ENCODE assay signal across 8 cellular contexts in genomic region chr5:163437011-163437308, GRCh38. TPM values are rescaled to one million over a fixed set of nuclear protein-coding genes. Genes with fewer than 3 reads are reported as not detected.
A peak's percentile ranks its signal among the peaks of the same experiment; 100 is the strongest.
DNase-seq lines count a peak whose midpoint lies in the region; ATAC-seq and TF ChIP-seq lines count a peak whose summit lies in the region.

No MANE protein-coding gene starts in this region.

- ATAC-seq in activated T-cell treated with anti-CD3 and anti-CD28 coated beads, Interleukin-2, amount 50 U/mL, for 4 hours: no peak
- ATAC-seq in right lobe of liver: no peak

- no peak for TF ChIP-seq POLR2A in right lobe of liver (IDR thresholded peaks at IDR 0.05)
- no peak for TF ChIP-seq POLR2A in tibial nerve (IDR thresholded peaks at IDR 0.05)

- H3K27me3 ChIP-seq in right lobe of liver: no peaks in the 10 kb centered on the region
- H3K27me3 ChIP-seq in tibial nerve: no peaks in the 10 kb centered on the region

- in situ Hi-C loops in ACHN (cut with HindIII; ENCODE audit: low pct_ligation_motif_present, low pct_unique_long_range_greater_than_20kb, low sequenced_read_pairs): no loop called here

- H3K36me3 ChIP-seq in right lobe of liver (peaks cover 0 to 15% (median 3%) of the 10 kb centered on the region in 4 donors), tibial nerve (peaks cover 0 to 10% (median under 1%) of the 10 kb centered on the region in 3 donors)

- peak overlapping the region; percentile 35 to 85 (median 74) for H3K4me3 ChIP-seq in right lobe of liver
- H3K4me3 ChIP-seq in tibial nerve: peak overlapping the region; percentile 74 to 98 (median 96)

- H3K4me1 Mint-ChIP-seq in activated T-cell treated with anti-CD3 and anti-CD28 coated beads, Interleukin-2, amount 50 U/mL, for 4 hours (ENCODE audit: low read depth): peaks cover 37% of the 10 kb centered on the region

- H3K9me3 Mint-ChIP-seq in activated T-cell treated with anti-CD3 and anti-CD28 coated beads, Interleukin-2, amount 50 U/mL, for 4 hours: no peaks in the 10 kb centered on the region

- peak overlapping the region; percentile 88 for H3K4me3 Mint-ChIP-seq in activated T-cell treated with anti-CD3 and anti-CD28 coated beads, Interleukin-2, amount 50 U/mL, for 4 hours

- no peak for DNase-seq in activated T-cell treated with anti-CD3 and anti-CD28 coated beads, Interleukin-2, amount 50 U/mL, for 4 hours
- no peak for DNase-seq in activated T-cell treated with anti-CD3 and anti-CD28 coated beads, Interleukin-2, amount 50 U/mL, for 1 hour
- no peak for DNase-seq in right lobe of liver
- no peak for DNase-seq in tibial nerve (ENCODE audit: low spot score in 2 of 2)
- DNase-seq in GM19238 (ENCODE audit: insufficient read length, low spot score): no peak
- no peak for DNase-seq in DMS79 (lab: John Stamatoyannopoulos, UW)
- DNase-seq in ACHN: no peak

- peak overlapping the region; percentile 29 for H3K27ac ChIP-seq in angular gyrus (ENCODE audit: low read depth, low read length)
- peak overlapping the region; percentile 75 to 98 (median 93) for H3K27ac ChIP-seq in right lobe of liver
- H3K27ac ChIP-seq in tibial nerve: peak overlapping the region; percentile 88 to 94 (median 94)

- no peak for TF ChIP-seq CTCF in right lobe of liver (IDR thresholded peaks at IDR 0.05)
- TF ChIP-seq CTCF in tibial nerve (IDR thresholded peaks at IDR 0.05): no peak

- H3K9me3 ChIP-seq in right lobe of liver: no peaks in the 10 kb centered on the region
- H3K9me3 ChIP-seq in tibial nerve: no peaks in the 10 kb centered on the region

- intact Hi-C loops in right lobe of liver (cut with DNase I): no loop called here

- H3K27me3 Mint-ChIP-seq in activated T-cell treated with anti-CD3 and anti-CD28 coated beads, Interleukin-2, amount 50 U/mL, for 4 hours (ENCODE audit: low read depth): no peaks in the 10 kb centered on the region

- 0% methylated on average over 6 of the region's 6 CpGs for WGBS in right lobe of liver (ENCODE audit: insufficient coverage, low coverage, low lambda C conversion rate, missing lambda C conversion rate)
- WGBS in tibial nerve, 2 donors: 2 to 3% methylated on average over 6 of the region's 6 CpGs

- peaks cover 8% of the 10 kb centered on the region for H3K36me3 Mint-ChIP-seq in activated T-cell treated with anti-CD3 and anti-CD28 coated beads, Interleukin-2, amount 50 U/mL, for 4 hours (ENCODE audit: insufficient read depth)

- TF ChIP-seq EP300 in tibial nerve (IDR thresholded peaks at IDR 0.05): no peak

- peaks cover 0 to 56% (median 21%) of the 10 kb centered on the region in 4 donors for H3K4me1 ChIP-seq in right lobe of liver
- peaks cover 0 to 44% (median 24%) of the 10 kb centered on the region in 4 donors for H3K4me1 ChIP-seq in tibial nerve

RNA-seq across cellular contexts. Expression of gene CCNG1, which starts 0.4 kb away (rescaled TPM):
- 10 to 100 TPM; 47.1 to 54.7 (median 52.6) TPM for total RNA-seq in activated T-cell treated with anti-CD3 and anti-CD28 coated beads, Interleukin-2, amount 50 U/mL, for 4 hours
- 100 to 1,000 TPM in 1 of 6 experiments, 10 to 100 TPM in 5; 47.7 to 146 (median 80.1) TPM for total RNA-seq in right lobe of liver
- 100 to 1,000 TPM; 103 to 146 (median 113) TPM for total RNA-seq in tibial nerve

RNA-seq across cellular contexts. Expression of gene NUDCD2, which starts 22.9 kb away (rescaled TPM):
- 10 to 100 TPM; 41.5 to 51.5 (median 41.9) TPM for total RNA-seq in activated T-cell treated with anti-CD3 and anti-CD28 coated beads, Interleukin-2, amount 50 U/mL, for 4 hours
- 10 to 100 TPM in 4 of 6 experiments, 1 to 10 TPM in 2; 2.0 to 16.9 (median 11.8) TPM for total RNA-seq in right lobe of liver
- 10 to 100 TPM in 1 of 4 donors, 1 to 10 TPM in 3; 4.6 to 14.5 (median 5.5) TPM for total RNA-seq in tibial nerve

RNA-seq across cellular contexts. Expression of gene HMMR, which starts 23.5 kb away (rescaled TPM):
- 1 to 10 TPM; 2.5 to 3.5 (median 3.1) TPM for total RNA-seq in activated T-cell treated with anti-CD3 and anti-CD28 coated beads, Interleukin-2, amount 50 U/mL, for 4 hours
- 1 to 10 TPM in 4 of 6 experiments, under 1 TPM in 2; 0.11 to 3.0 (median 1.1) TPM for total RNA-seq in right lobe of liver
- 1 to 10 TPM in 1 of 4 donors, under 1 TPM in 3; 0.66 to 1.0 (median 0.84) TPM for total RNA-seq in tibial nerve

Comparison
In these comparisons a context has a peak if more than half of its experiments do, and no peak if none do; other contexts are left out.
1. H3K27ac ChIP-seq: peak in every context shown above with its lines; median percentile 94 in tibial nerve; 93 in right lobe of liver; 29 in angular gyrus.